32 cellular contexts compared by ENCODE assay signal in genomic region chr5:74786851-74787250, GRCh38.
"Had no signal": no experiment of that assay in that cellular context is flagged by ENCODE, and none has a peak within 500 bp of the region (broad histone marks: within the 10 kb centered on the region; RNA-seq: fewer than 3 reads in every experiment).

No MANE protein-coding gene starts in this region.

- H3K27me3 ChIP-seq: brain microvascular endothelial cell, heart left ventricle, left lung, neural progenitor cell, stomach, thyroid gland had no signal

- DNase-seq: activated CD4-positive, alpha-beta T cell treated with anti-CD3 and anti-CD28 coated beads for 48 hours; activated CD4-positive, alpha-beta T cell treated with anti-CD3 and anti-CD28 coated beads, Interleukin-2, amount 50 U/mL, for 48 hours; activated CD8-positive, alpha-beta memory T cell treated with anti-CD3 and anti-CD28 coated beads for 24 hours; activated CD8-positive, alpha-beta memory T cell treated with anti-CD3 and anti-CD28 coated beads, Interleukin-2, amount 50 U/mL, for 4 hours; activated gamma-delta T cell treated with Interleukin-2 at 50 U/mL for 16 hours; activated naive CD4-positive, alpha-beta T cell treated with anti-CD3 and anti-CD28 coated beads, Interleukin-2, amount 50 U/mL, for 16 hours; activated T-cell treated with anti-CD3 and anti-CD28 coated beads, Interleukin-2, amount 50 U/mL, for 1 hour; amniotic stem cell; brain microvascular endothelial cell; cortex of kidney; effector memory CD8-positive, alpha-beta T cell; foreskin fibroblast; heart left ventricle; kidney glomerular epithelial cell; left lung; lower lobe of right lung; mesenchymal stem cell; natural killer cell; occipital lobe; psoas muscle; stimulated activated CD4-positive, alpha-beta T cell treated with anti-CD3 and anti-CD28 coated beads, Interleukin-15, amount 100 ng/mL, for 24 hours; stimulated activated CD4-positive, alpha-beta T cell treated with anti-CD3 and anti-CD28 coated beads, Interleukin-2, amount 100 ng/mL, for 24 hours; stimulated activated naive B cell treated with anti-CD40 and anti-IgM and Interleukin-4, amounts not matched to agents 10 μg/mL and 1 μg/mL and 100 μg/mL, for 72 hours; stomach; T-cell; thyroid gland had no signal

- H3K27ac ChIP-seq: brain microvascular endothelial cell, heart left ventricle, left lung, lower lobe of right lung, neural progenitor cell, parathyroid adenoma, psoas muscle, stomach, thyroid gland had no signal

- H3K4me1 Mint-ChIP-seq: natural killer cell; neural progenitor cell; stimulated activated naive B cell treated with anti-CD40 and anti-IgM and Interleukin-4, amounts not matched to agents 10 μg/mL and 1 μg/mL and 100 μg/mL, for 72 hours; T-cell had no signal

- H3K27me3 Mint-ChIP-seq: effector memory CD8-positive, alpha-beta T cell; stimulated activated naive B cell treated with anti-CD40 and anti-IgM and Interleukin-4, amounts not matched to agents 10 μg/mL and 1 μg/mL and 100 μg/mL, for 72 hours; T-cell had no signal

- FAIRE-seq: astrocyte, endothelial cell of umbilical vein had no signal

- H3K79me2 ChIP-seq: parathyroid adenoma had no signal

- H3K4me3 Mint-ChIP-seq: effector memory CD8-positive, alpha-beta T cell; natural killer cell; neural progenitor cell; stimulated activated naive B cell treated with anti-CD40 and anti-IgM and Interleukin-4, amounts not matched to agents 10 μg/mL and 1 μg/mL and 100 μg/mL, for 72 hours; T-cell; T-helper 2 cell treated with Interferon-gamma antibody and Interleukin-4, amounts not matched to agents 5 μg/mL and 100 μg/mL, for 36 hours had no signal

- H3K36me3 ChIP-seq: brain microvascular endothelial cell, left lung, lower lobe of right lung, neural progenitor cell, thyroid gland had no signal

- H3K4me3 ChIP-seq: heart left ventricle, left lung, lower lobe of right lung, neural progenitor cell, psoas muscle, stomach, thyroid gland had no signal

- H3K9me3 Mint-ChIP-seq: effector memory CD8-positive, alpha-beta T cell; natural killer cell; stimulated activated naive B cell treated with anti-CD40 and anti-IgM and Interleukin-4, amounts not matched to agents 10 μg/mL and 1 μg/mL and 100 μg/mL, for 72 hours; T-cell; T-helper 2 cell treated with Interferon-gamma antibody and Interleukin-4, amounts not matched to agents 5 μg/mL and 100 μg/mL, for 36 hours had no signal

- H2AFZ ChIP-seq: neural progenitor cell, parathyroid adenoma had no signal

- H3K4me1 ChIP-seq: heart left ventricle, left lung, lower lobe of right lung, neural progenitor cell, parathyroid adenoma, psoas muscle, stomach, thyroid gland had no signal

- H3K9me3 ChIP-seq: heart left ventricle, left lung, lower lobe of right lung, psoas muscle, thyroid gland had no signal

- H3K27ac Mint-ChIP-seq: natural killer cell; neural progenitor cell; stimulated activated naive B cell treated with anti-CD40 and anti-IgM and Interleukin-4, amounts not matched to agents 10 μg/mL and 1 μg/mL and 100 μg/mL, for 72 hours; T-cell; T-helper 2 cell treated with Interferon-gamma antibody and Interleukin-4, amounts not matched to agents 5 μg/mL and 100 μg/mL, for 36 hours had no signal

- ATAC-seq: effector memory CD8-positive, alpha-beta T cell; esophagus mucosa; heart left ventricle; left lung; lower lobe of right lung; natural killer cell; psoas muscle; stimulated activated naive B cell treated with anti-CD40 and anti-IgM and Interleukin-4, amounts not matched to agents 10 μg/mL and 1 μg/mL and 100 μg/mL, for 72 hours; T-cell had no signal

- H3K9ac ChIP-seq: neural progenitor cell, parathyroid adenoma had no signal

- H3K4me2 ChIP-seq: neural progenitor cell had no signal
